Comparison of ENCODE assay signal across 8 cellular contexts in the genomic region with DNA sequence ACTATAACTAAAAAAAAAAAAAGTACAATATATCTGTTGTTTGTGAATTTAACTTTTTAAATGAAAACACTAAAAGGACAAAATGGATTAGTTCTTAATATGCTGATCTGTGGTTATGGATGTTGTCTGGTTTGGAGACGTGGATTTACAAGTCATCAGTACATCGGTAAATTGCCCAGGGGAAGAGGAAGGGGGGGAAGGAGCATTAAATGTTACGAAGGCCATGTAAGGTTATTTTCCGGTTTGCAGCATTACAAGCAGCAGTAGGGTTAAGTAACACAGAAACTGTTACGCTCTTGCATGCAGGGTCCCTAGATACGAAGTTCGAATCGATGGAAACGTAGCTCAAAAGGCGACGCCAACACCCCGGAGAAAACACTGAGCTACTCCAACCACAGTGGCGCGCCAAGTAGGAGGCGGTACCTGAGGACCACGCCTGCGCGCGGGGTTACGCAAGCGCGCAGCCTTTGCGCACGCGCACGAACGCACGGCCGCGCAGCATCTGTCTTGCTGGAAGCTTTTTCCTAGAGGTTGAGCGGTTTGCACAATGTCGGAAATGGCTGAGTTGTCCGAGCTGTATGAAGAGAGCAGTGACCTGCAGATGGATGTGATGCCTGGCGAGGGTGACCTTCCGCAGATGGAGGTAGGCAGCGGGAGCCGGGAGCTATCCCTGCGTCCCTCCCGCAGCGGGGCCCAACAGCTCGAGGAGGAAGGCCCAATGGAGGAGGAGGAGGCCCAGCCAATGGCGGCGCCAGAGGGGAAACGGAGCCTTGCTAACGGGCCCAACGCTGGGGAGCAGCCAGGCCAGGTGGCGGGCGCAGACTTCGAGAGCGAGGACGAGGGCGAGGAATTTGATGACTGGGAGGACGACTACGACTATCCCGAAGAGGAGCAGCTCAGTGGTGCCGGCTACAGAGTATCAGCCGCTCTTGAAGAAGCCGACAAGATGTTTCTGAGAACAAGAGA. TPM values are rescaled to one million over a fixed set of nuclear protein-coding genes. Genes with fewer than 3 reads are reported as not detected.
DNase-seq lines count a peak whose midpoint lies in the region; ATAC-seq, FAIRE-seq and TF ChIP-seq lines count a peak whose summit lies in the region.

A gene with protein sequence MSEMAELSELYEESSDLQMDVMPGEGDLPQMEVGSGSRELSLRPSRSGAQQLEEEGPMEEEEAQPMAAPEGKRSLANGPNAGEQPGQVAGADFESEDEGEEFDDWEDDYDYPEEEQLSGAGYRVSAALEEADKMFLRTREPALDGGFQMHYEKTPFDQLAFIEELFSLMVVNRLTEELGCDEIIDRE (plus strand): TSS at position 505 of the 966 bp plus-strand sequence. CDS start 43 bp downstream, at position 548.

- peak; percentile 73 for FAIRE-seq in keratinocyte (lab: Jason Lieb, UNC)

- ATAC-seq in GM19035 (IDR thresholded peaks at IDR 0.05; ENCODE audit: unreplicated experiment) (peak; percentile 94), HG03354 (IDR thresholded peaks at IDR 0.05; ENCODE audit: poor library complexity, severe bottlenecking, unreplicated experiment) (peak; percentile 94)

- H3K36me3 ChIP-seq in keratinocyte (ENCODE audit: control insufficient read depth in 2 of 2, extremely low read depth in 1 of 2, insufficient read depth in 2 of 2, low read length in 2 of 2), result no peaks in the 10 kb centered on the region

- H3K9ac ChIP-seq in keratinocyte (ENCODE audit: control insufficient read depth, extremely low read depth, insufficient read depth, low read length), result peak within 1 kb of the TSS; percentile 77

- H3K4me3 ChIP-seq in keratinocyte (ENCODE audit: control insufficient read depth in 2 of 3, extremely low read depth in 1 of 3, insufficient read depth in 2 of 3, low read depth in 1 of 3, low read length in 3 of 3), result peak within 1 kb of the TSS; percentile 73 to 96 (median 78)

- no peaks in the 10 kb centered on the region for H3K27me3 ChIP-seq in keratinocyte (ENCODE audit: control insufficient read depth, extremely low read depth, insufficient read depth, low read length)

- peak within 1 kb of the TSS; percentile 99 for H2AFZ ChIP-seq in keratinocyte (ENCODE audit: control insufficient read depth, low read length)

- peak within 1 kb of the TSS; percentile 47 for H3K27ac ChIP-seq in keratinocyte (ENCODE audit: control insufficient read depth, insufficient read depth, low read length)

- H3K4me2 ChIP-seq in keratinocyte (ENCODE audit: control insufficient read depth, extremely low read depth, insufficient read depth, low read depth, low read length), result peak within 1 kb of the TSS; percentile 69

- peaks cover 12% of the 10 kb centered on the region for H3K4me1 ChIP-seq in keratinocyte (ENCODE audit: control insufficient read depth, extremely low read depth, insufficient read depth, low read length)

- H3K9me1 ChIP-seq in keratinocyte (ENCODE audit: control insufficient read depth, extremely low read depth, insufficient read depth, low read length), result no peaks in the 10 kb centered on the region

- dilution Hi-C loops in keratinocyte (cut with MboI; ENCODE audit: extremely low pct_ligation_motif_present, low sequenced_read_pairs), result no loop called here

- no peaks in the 10 kb centered on the region for H3K9me3 ChIP-seq in keratinocyte (ENCODE audit: control insufficient read depth, low read depth, low read length)

- DNase-seq in AG09319 (ENCODE audit: extremely low read depth, low read depth) (peak; percentile 90), NCI-H446 treated with DMSO at 0.1 percent for 48 hours (lab: John Stamatoyannopoulos, UW) (peak; percentile 87), cerebellum (ENCODE audit: low spot score) (peak; percentile 84), keratinocyte (ENCODE audit: low read depth, low spot score) (peak; percentile 73)
- DNase-seq in activated CD4-positive, CD25-positive, alpha-beta regulatory T cell treated with anti-CD3 and anti-CD28 coated beads, Interleukin-2, amount 50 U/mL, for 72 hours, result peak; percentile 93
- peak; percentile 94 for DNase-seq in stimulated activated CD4-positive, alpha-beta T cell treated with anti-CD3 and anti-CD28 coated beads, Interleukin-15, amount 100 ng/mL, for 24 hours

- no peaks in the 10 kb centered on the region for H4K20me1 ChIP-seq in keratinocyte (ENCODE audit: control insufficient read depth, extremely low read depth, insufficient read depth, low read length)

- peaks cover 21% of the 10 kb centered on the region for H3K79me2 ChIP-seq in keratinocyte (ENCODE audit: control insufficient read depth, insufficient read depth, low read length)

- TF ChIP-seq CTCF in AG09319 (IDR thresholded peaks at IDR 0.05; ENCODE audit: low read depth, low read length) (no peak), keratinocyte (optimal IDR thresholded peaks at IDR 0.05 in 1 of 3, IDR thresholded peaks at IDR 0.05 in 1 of 3, conservative IDR thresholded peaks at IDR 0.05 in 1 of 3; ENCODE audit: extremely low read depth in 1 of 3, insufficient read depth in 2 of 3, low read length in 3 of 3) (no peak)

RNA-seq across cellular contexts. Expression of the gene that starts here (rescaled TPM):
- total RNA-seq in cerebellum, result 106 TPM
- polyA plus RNA-seq in keratinocyte, result 99.0 to 125 TPM (median 120 TPM) in 3 replicates
- 70.5 TPM for polyA plus RNA-seq in keratinocyte (2011; ENCODE audit: low read depth)
- polyA plus RNA-seq in keratinocyte (2011; cell fraction: cytosol; rRNA removed), result 91.5 and 134 TPM in 2 replicates
- polyA plus RNA-seq in keratinocyte (2011; cell fraction: nucleus; rRNA removed), result 64.2 and 92.7 TPM in 2 replicates
- 33.8 and 90.2 TPM in 2 replicates for polyA plus RNA-seq in keratinocyte (2012; ENCODE audit: low replicate concordance)
- 15.3 to 43.0 TPM (median 25.1 TPM) in 3 replicates for polyA minus RNA-seq in keratinocyte
- polyA minus RNA-seq in keratinocyte (2011; cell fraction: cytosol; rRNA and poly(A)+ RNA removed), result 87.5 TPM
- polyA minus RNA-seq in keratinocyte (2011; cell fraction: nucleus; rRNA and poly(A)+ RNA removed), result 12.9 and 23.2 TPM in 2 replicates

Comparison
In these comparisons a context has a peak if more than half of its experiments do, and no peak if none do; other contexts are left out.
1. Peak in every context shown above with its lines: DNase-seq, ATAC-seq, H3K4me3 ChIP-seq and H3K27ac ChIP-seq.